In genomic region chr7:44713680-44714335, GRCh38 we compare ENCODE assay signal across 2 cellular contexts.
A peak's percentile ranks its signal among the peaks of the same experiment; 100 is the strongest.
TF ChIP-seq lines count a peak whose summit lies in the region.

No MANE protein-coding gene starts in this region.

TF ChIP-seq in IMR-90, 13 proteins besides CTCF, POLR2A, EP300 and RAD21:
- no peak for TF ChIP-seq CHD1 (IDR thresholded peaks at IDR 0.05; ENCODE audit: low read depth, low read length)
- no peak for TF ChIP-seq MXI1 (IDR thresholded peaks at IDR 0.05; ENCODE audit: borderline replicate concordance, low read depth, low read length)
- TF ChIP-seq SMC3 (IDR thresholded peaks at IDR 0.05; ENCODE audit: low read depth, low read length) = no peak
- TF ChIP-seq NFE2L2 (IDR thresholded peaks at IDR 0.05; ENCODE audit: low read depth, low read length) = no peak
- TF ChIP-seq RCOR1 (IDR thresholded peaks at IDR 0.05; ENCODE audit: insufficient replicate concordance, low read length) = no peak
- TF ChIP-seq MAZ (IDR thresholded peaks at IDR 0.05; ENCODE audit: borderline replicate concordance, low read depth, low read length) = no peak
- TF ChIP-seq USF2 (IDR thresholded peaks at IDR 0.05; ENCODE audit: low read depth, low read length) = no peak
- no peak for TF ChIP-seq MAFK (IDR thresholded peaks at IDR 0.05; ENCODE audit: low read depth, low read length)
- TF ChIP-seq CEBPB (IDR thresholded peaks at IDR 0.05; ENCODE audit: low read depth, low read length) = no peak
- TF ChIP-seq BHLHE40 (IDR thresholded peaks at IDR 0.05; ENCODE audit: low read depth, low read length) = no peak
- no peak for TF ChIP-seq FOS (IDR thresholded peaks at IDR 0.05; ENCODE audit: low read depth, low read length)
- TF ChIP-seq, protein P1, sequence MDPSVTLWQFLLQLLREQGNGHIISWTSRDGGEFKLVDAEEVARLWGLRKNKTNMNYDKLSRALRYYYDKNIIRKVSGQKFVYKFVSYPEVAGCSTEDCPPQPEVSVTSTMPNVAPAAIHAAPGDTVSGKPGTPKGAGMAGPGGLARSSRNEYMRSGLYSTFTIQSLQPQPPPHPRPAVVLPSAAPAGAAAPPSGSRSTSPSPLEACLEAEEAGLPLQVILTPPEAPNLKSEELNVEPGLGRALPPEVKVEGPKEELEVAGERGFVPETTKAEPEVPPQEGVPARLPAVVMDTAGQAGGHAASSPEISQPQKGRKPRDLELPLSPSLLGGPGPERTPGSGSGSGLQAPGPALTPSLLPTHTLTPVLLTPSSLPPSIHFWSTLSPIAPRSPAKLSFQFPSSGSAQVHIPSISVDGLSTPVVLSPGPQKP (IDR thresholded peaks at IDR 0.05; ENCODE audit: borderline replicate concordance, low read depth, low read length) = no peak
- no peak for TF ChIP-seq RFX5 (IDR thresholded peaks at IDR 0.05; ENCODE audit: low read depth, low read length)

TF ChIP-seq in K562, 482 proteins besides CTCF, POLR2A, EP300 and RAD21:
- peak; percentile 61 for TF ChIP-seq ZNF121 (CRISPR knock-in tag; conservative IDR thresholded peaks at IDR 0.05)
- TF ChIP-seq, protein P2, sequence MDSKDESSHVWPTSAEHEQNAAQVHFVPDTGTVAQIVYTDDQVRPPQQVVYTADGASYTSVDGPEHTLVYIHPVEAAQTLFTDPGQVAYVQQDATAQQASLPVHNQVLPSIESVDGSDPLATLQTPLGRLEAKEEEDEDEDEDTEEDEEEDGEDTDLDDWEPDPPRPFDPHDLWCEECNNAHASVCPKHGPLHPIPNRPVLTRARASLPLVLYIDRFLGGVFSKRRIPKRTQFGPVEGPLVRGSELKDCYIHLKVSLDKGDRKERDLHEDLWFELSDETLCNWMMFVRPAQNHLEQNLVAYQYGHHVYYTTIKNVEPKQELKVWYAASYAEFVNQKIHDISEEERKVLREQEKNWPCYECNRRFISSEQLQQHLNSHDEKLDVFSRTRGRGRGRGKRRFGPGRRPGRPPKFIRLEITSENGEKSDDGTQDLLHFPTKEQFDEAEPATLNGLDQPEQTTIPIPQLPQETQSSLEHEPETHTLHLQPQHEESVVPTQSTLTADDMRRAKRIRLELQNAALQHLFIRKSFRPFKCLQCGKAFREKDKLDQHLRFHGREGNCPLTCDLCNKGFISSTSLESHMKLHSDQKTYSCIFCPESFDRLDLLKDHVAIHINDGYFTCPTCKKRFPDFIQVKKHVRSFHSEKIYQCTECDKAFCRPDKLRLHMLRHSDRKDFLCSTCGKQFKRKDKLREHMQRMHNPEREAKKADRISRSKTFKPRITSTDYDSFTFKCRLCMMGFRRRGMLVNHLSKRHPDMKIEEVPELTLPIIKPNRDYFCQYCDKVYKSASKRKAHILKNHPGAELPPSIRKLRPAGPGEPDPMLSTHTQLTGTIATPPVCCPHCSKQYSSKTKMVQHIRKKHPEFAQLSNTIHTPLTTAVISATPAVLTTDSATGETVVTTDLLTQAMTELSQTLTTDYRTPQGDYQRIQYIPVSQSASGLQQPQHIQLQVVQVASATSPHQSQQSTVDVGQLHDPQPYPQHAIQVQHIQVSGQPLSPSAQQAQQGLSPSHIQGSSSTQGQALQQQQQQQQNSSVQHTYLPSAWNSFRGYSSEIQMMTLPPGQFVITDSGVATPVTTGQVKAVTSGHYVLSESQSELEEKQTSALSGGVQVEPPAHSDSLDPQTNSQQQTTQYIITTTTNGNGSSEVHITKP (IDR thresholded peaks at IDR 0.05; ENCODE audit: partially characterized antibody) = no peak
- TF ChIP-seq MAZ (CRISPR knock-in tag; conservative IDR thresholded peaks at IDR 0.05 in 1 of 2, IDR thresholded peaks at IDR 0.05 in 1 of 2) = no peak
- TF ChIP-seq MCM5 (IDR thresholded peaks at IDR 0.05; ENCODE audit: low read depth) = no peak
- peak; percentile 38 for TF ChIP-seq RBM25 (IDR thresholded peaks at IDR 0.05; ENCODE audit: low read depth, low read length, severe bottlenecking)
- no peak for TF ChIP-seq LEF1 (IDR thresholded peaks at IDR 0.05)
- no peak for TF ChIP-seq RCOR1 (IDR thresholded peaks at IDR 0.05; ENCODE audit: borderline replicate concordance in 1 of 2, low read depth in 2 of 2, low read length in 2 of 2)
- TF ChIP-seq PTBP1 (IDR thresholded peaks at IDR 0.05; ENCODE audit: low read depth, low read length) = peak; percentile 95
- no peak for TF ChIP-seq XRCC3 (IDR thresholded peaks at IDR 0.05)
- TF ChIP-seq BRD9 (IDR thresholded peaks at IDR 0.05; ENCODE audit: low read depth, partially characterized antibody) = no peak
- TF ChIP-seq MIER1 (IDR thresholded peaks at IDR 0.05; ENCODE audit: low read depth) = peak; percentile 89
- no peak for TF ChIP-seq YBX1 (IDR thresholded peaks at IDR 0.05)
- TF ChIP-seq SMARCB1 (IDR thresholded peaks at IDR 0.05; ENCODE audit: insufficient read length, low read depth) = no peak
- TF ChIP-seq SMAD4 (CRISPR knock-in tag; conservative IDR thresholded peaks at IDR 0.05) = no peak
